ENCODE assay signal across 8 cellular contexts in the genomic region with DNA sequence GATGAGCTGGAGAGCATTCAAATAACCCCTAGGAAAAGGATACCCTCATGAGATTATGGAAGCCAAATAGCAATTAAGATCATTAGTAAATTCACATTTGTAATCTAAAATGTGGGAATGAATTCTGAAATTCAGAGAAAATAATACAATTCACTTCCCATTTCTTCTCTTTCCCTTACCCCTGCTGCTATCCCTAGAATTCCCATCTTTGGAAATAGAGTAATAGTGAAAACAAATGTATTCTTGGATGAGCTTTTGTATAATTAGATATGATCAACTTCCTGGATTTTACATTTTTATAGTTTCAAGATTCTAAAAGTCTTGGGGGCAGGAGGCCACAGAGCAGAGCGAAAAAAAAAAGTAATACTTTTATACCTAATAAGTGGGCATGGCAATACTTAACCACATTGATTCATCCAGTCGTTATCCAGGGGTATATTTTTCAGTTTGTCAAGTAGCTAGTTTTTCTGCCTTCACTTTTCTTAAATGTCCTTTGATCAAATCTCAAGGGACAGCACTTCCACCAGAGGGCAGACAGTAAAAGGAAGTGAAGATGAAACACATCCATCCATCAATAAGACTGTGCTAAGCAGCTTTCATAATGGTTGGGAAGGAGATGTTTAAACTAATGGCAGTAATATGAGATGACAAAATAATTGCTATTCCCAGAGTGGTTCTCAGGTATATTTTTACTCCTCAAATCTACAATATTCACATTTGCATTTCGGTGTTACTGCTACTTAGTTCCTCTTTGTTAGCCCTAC.
DNase-seq lines count a peak whose midpoint lies in the region; TF ChIP-seq lines count a peak whose summit lies in the region.

No MANE protein-coding gene starts in this region.

- no peak overlapping the region for H3K4me3 ChIP-seq in Jurkat, Clone E6-1 (ENCODE audit: low read length)
- H3K4me3 ChIP-seq in kidney epithelial cell (ENCODE audit: low read depth, low read length) = no peak overlapping the region
- H3K4me3 ChIP-seq in left ventricle myocardium inferior = no peak overlapping the region

- intact Hi-C loops in left ventricle myocardium inferior (cut with micrococcal nuclease) = no loop called here

- no peaks in the 10 kb centered on the region for H3K36me3 ChIP-seq in kidney epithelial cell (ENCODE audit: control insufficient read depth, insufficient read depth, low read length)
- H3K36me3 ChIP-seq in left ventricle myocardium inferior = no peaks in the 10 kb centered on the region

- H3K27ac ChIP-seq in C4-2B (no peak overlapping the region), left ventricle myocardium inferior (replicated peaks) (no peak overlapping the region)

- H3K27me3 ChIP-seq in kidney epithelial cell (ENCODE audit: control insufficient read depth, insufficient read depth, low read length) = no peaks in the 10 kb centered on the region
- H3K27me3 ChIP-seq in left ventricle myocardium inferior (ENCODE audit: low read depth) = no peaks in the 10 kb centered on the region

- peak; percentile 16 for DNase-seq in Jurkat, Clone E6-1 (ENCODE audit: low read depth, low spot score)
- DNase-seq in RKO (ENCODE audit: low spot score) = peak; percentile 51
- DNase-seq in kidney epithelial cell (ENCODE audit: low read depth) = no peak
- DNase-seq in activated naive CD4-positive, alpha-beta T cell treated with Interleukin-2 at 50 U/mL for 16 hours = no peak
- DNase-seq in stimulated activated CD4-positive, alpha-beta T cell treated with anti-CD3 and anti-CD28 coated beads, Interleukin-2, amount 100 ng/mL, for 48 hours = no peak
- DNase-seq in SHP77 treated with DMSO at 0.1 percent for 48 hours (lab: John Stamatoyannopoulos, UW) = no peak
- DNase-seq in left ventricle myocardium inferior = no peak

- H3K4me1 ChIP-seq in left ventricle myocardium inferior = no peaks in the 10 kb centered on the region

- no peaks in the 10 kb centered on the region for H3K9me3 ChIP-seq in left ventricle myocardium inferior (replicated peaks)

- TF ChIP-seq CTCF in C4-2B (conservative IDR thresholded peaks at IDR 0.05) (peak; percentile 77), kidney epithelial cell (IDR thresholded peaks at IDR 0.05; ENCODE audit: insufficient read depth, low read length, poor library complexity, severe bottlenecking) (peak; percentile 32), left ventricle myocardium inferior (IDR thresholded peaks at IDR 0.05; ENCODE audit: borderline replicate concordance) (no peak)

Comparison
In these comparisons a context has a peak if more than half of its experiments do, and no peak if none do; other contexts are left out.
1. DNase-seq: peak in Jurkat, Clone E6-1 (single experiment) and RKO (single experiment); none in kidney epithelial cell (single experiment), activated naive CD4-positive, alpha-beta T cell treated with Interleukin-2 at 50 U/mL for 16 hours (single experiment), stimulated activated CD4-positive, alpha-beta T cell treated with anti-CD3 and anti-CD28 coated beads, Interleukin-2, amount 100 ng/mL, for 48 hours (0 of 2), SHP77 treated with DMSO at 0.1 percent for 48 hours (single experiment) and left ventricle myocardium inferior (single experiment).